Comparison of ENCODE assay signal across 22 cellular contexts in genomic region chr2:71767663-71768062, GRCh38.
A peak's percentile ranks its signal among the peaks of the same experiment; 100 is the strongest.
DNase-seq lines count a peak whose midpoint lies in the region; ATAC-seq, FAIRE-seq and TF ChIP-seq lines count a peak whose summit lies in the region.
"Had no signal": no experiment of that assay in that cellular context is flagged by ENCODE, and none has a peak within 500 bp of the region (broad histone marks: within the 10 kb centered on the region; RNA-seq: fewer than 3 reads in every experiment).

No MANE protein-coding gene starts in this region.

- no peak overlapping the region for H3K27ac Mint-ChIP-seq in activated CD4-positive, alpha-beta T cell treated with anti-CD3 and anti-CD28 coated beads, Interleukin-2, amount 10 ng/mL, durations not matched to agents 24 days and 14 days
- no peak overlapping the region for H3K27ac Mint-ChIP-seq in WTC11
- H3K27ac Mint-ChIP-seq: B cell; CD4-positive, alpha-beta T cell; CD8-positive, alpha-beta T cell had no signal

- no peaks in the 10 kb centered on the region for H3K23me2 ChIP-seq in H1 (ENCODE audit: low read depth, low read length)

- no peak for ATAC-seq in WTC11
- ATAC-seq: A549; CD8-positive, alpha-beta T cell had no signal

- TF ChIP-seq EP300 in H1 (IDR thresholded peaks at IDR 0.05; ENCODE audit: borderline replicate concordance in 1 of 2, low read depth in 2 of 2, low read length in 2 of 2), result no peak

- no peaks in the 10 kb centered on the region for H3K9me3 Mint-ChIP-seq in activated CD4-positive, alpha-beta T cell treated with anti-CD3 and anti-CD28 coated beads, Interleukin-2, amount 10 ng/mL, durations not matched to agents 24 days and 14 days
- H3K9me3 Mint-ChIP-seq in WTC11, result peaks cover 21% of the 10 kb centered on the region
- H3K9me3 Mint-ChIP-seq: CD4-positive, alpha-beta T cell had no signal

- no peak overlapping the region for H3K4ac ChIP-seq in H1 (replicated peaks; ENCODE audit: insufficient read length, low read depth, low read length)

- H3K9ac ChIP-seq in H1 (replicated peaks in 1 of 4; ENCODE audit: extremely low read depth in 1 of 4, low read depth in 3 of 4, low read length in 3 of 4), result no peak overlapping the region
- H3K9ac ChIP-seq: BLaER1 treated with 17β-estradiol and CSF1 and Interleukin-3, amounts not matched to agents 10 nM and 100 nM had no signal

- no peak overlapping the region for H3K18ac ChIP-seq in H1 (ENCODE audit: extremely low read depth, low read length)

- H3K36me3 ChIP-seq in H1 (ENCODE audit: control insufficient read depth in 2 of 4, insufficient read depth in 4 of 4, low read length in 3 of 4), result no peaks in the 10 kb centered on the region
- H3K36me3 ChIP-seq: BLaER1 treated with 17β-estradiol and CSF1 and Interleukin-3, amounts not matched to agents 10 nM and 100 nM had no signal

- H3K4me3 Mint-ChIP-seq in activated CD4-positive, alpha-beta T cell treated with anti-CD3 and anti-CD28 coated beads, Interleukin-2, amount 10 ng/mL, durations not matched to agents 24 days and 14 days, result no peak overlapping the region
- H3K4me3 Mint-ChIP-seq in WTC11, result no peak overlapping the region
- H3K4me3 Mint-ChIP-seq: B cell; CD4-positive, alpha-beta T cell; CD8-positive, alpha-beta T cell had no signal

- H3K27me3 ChIP-seq in H1 (replicated peaks in 1 of 4; ENCODE audit: control insufficient read depth in 3 of 4, extremely low read depth in 1 of 4, insufficient read depth in 3 of 4, low read length in 3 of 4), result no peaks in the 10 kb centered on the region
- H3K27me3 ChIP-seq: BLaER1 treated with 17β-estradiol and CSF1 and Interleukin-3, amounts not matched to agents 10 nM and 100 nM had no signal

- no peaks in the 10 kb centered on the region for H3K27me3 Mint-ChIP-seq in activated CD4-positive, alpha-beta T cell treated with anti-CD3 and anti-CD28 coated beads, Interleukin-2, amount 10 ng/mL, durations not matched to agents 24 days and 14 days
- peaks cover 4% of the 10 kb centered on the region; the same call in 1 of the 2 replicates for H3K27me3 Mint-ChIP-seq in WTC11 (ENCODE audit: low read depth)

- H3K56ac ChIP-seq in H1 (replicated peaks; ENCODE audit: insufficient read length, low read depth, low read length), result no peak overlapping the region

- no peak overlapping the region for H3K27ac ChIP-seq in H1 (ENCODE audit: low read depth, low read length)
- H3K27ac ChIP-seq: 22Rv1; A549; BLaER1 treated with 17β-estradiol and CSF1 and Interleukin-3, amounts not matched to agents 10 nM and 100 nM; C4-2B had no signal

- no peaks in the 10 kb centered on the region for H3K79me1 ChIP-seq in H1 (ENCODE audit: low read depth, low read length)

- no peak overlapping the region for H4K8ac ChIP-seq in H1 (ENCODE audit: extremely low read depth, insufficient read depth, low read length)

- no peak overlapping the region for H2BK15ac ChIP-seq in H1 (ENCODE audit: low read length)

- no peak overlapping the region for H2AK5ac ChIP-seq in H1 (ENCODE audit: low read depth, low read length)

- no peak overlapping the region for H3K23ac ChIP-seq in H1 (ENCODE audit: insufficient read length)

- CTCF ChIA-PET in WTC11 (lab: Charles Lee) (no interaction called here), H1 (lab: Charles Lee; ENCODE audit: partially characterized antibody) (no interaction called here)

- no peaks in the 10 kb centered on the region for H3K4me1 Mint-ChIP-seq in activated CD4-positive, alpha-beta T cell treated with anti-CD3 and anti-CD28 coated beads, Interleukin-2, amount 10 ng/mL, durations not matched to agents 24 days and 14 days
- H3K4me1 Mint-ChIP-seq in WTC11, result no peaks in the 10 kb centered on the region
- H3K4me1 Mint-ChIP-seq: B cell had no signal

- no peaks in the 10 kb centered on the region for H4K20me1 ChIP-seq in H1 (replicated peaks in 1 of 2; ENCODE audit: control insufficient read depth in 1 of 2, insufficient read depth in 2 of 2, low read length in 2 of 2)
- H4K20me1 ChIP-seq: BLaER1 treated with 17β-estradiol and CSF1 and Interleukin-3, amounts not matched to agents 10 nM and 100 nM had no signal

- POLR2A ChIA-PET in WTC11 (lab: Charles Lee) (no interaction called here), H1 (lab: Charles Lee; ENCODE audit: partially characterized antibody) (no interaction called here)

- no peak overlapping the region for H3K4me3 ChIP-seq in H1 (ENCODE audit: extremely low read depth in 1 of 4, insufficient read depth in 2 of 4, low read depth in 3 of 4, low read length in 4 of 4)
- H3K4me3 ChIP-seq: A549; BLaER1 treated with 17β-estradiol and CSF1 and Interleukin-3, amounts not matched to agents 10 nM and 100 nM had no signal

- peak; percentile 22 for DNase-seq in activated CD4-positive, alpha-beta T cell treated with anti-CD3 and anti-CD28 coated beads, Interleukin-2, amount 10 ng/mL, durations not matched to agents 24 days and 14 days
- no peak for DNase-seq in activated CD4-positive, alpha-beta T cell treated with anti-CD3 and anti-CD28 coated beads for 1 hour
- DNase-seq in WTC11 (ENCODE audit: low spot score), result no peak
- DNase-seq in H1 (ENCODE audit: low read depth in 1 of 2, low spot score in 2 of 2), result no peak
- no peak for DNase-seq in mucosa of gallbladder (ENCODE audit: low spot score)
- DNase-seq in NOMO-1 treated with DMSO at 0.1 percent for 48 hours (lab: John Stamatoyannopoulos, UW; ENCODE audit: unreplicated experiment), result no peak
- DNase-seq: AML-193; Caco-2; Calu3; CD4-positive, alpha-beta T cell; CD8-positive, alpha-beta T cell; DMS79 treated with DMSO at 0.1 percent for 48 hours; GF-D8 had no signal

- WGBS in H1 (ENCODE audit: extremely low coverage in 1 of 2, insufficient coverage in 1 of 2, insufficient read length in 1 of 2, insufficient replicate concordance in 2 of 2, low coverage in 1 of 2, low lambda C conversion rate in 2 of 2, missing lambda C conversion rate in 1 of 2), 2 experiments, result 86% methylated on average over 1 of the region's 1 CpG; no CpG with 5 or more reads in 1 of the 2 experiments

- H3K4me1 ChIP-seq in H1 (replicated peaks in 1 of 4; ENCODE audit: control insufficient read depth in 3 of 4, insufficient read depth in 4 of 4, low read length in 3 of 4), result no peaks in the 10 kb centered on the region
- H3K4me1 ChIP-seq: A549; BLaER1 treated with 17β-estradiol and CSF1 and Interleukin-3, amounts not matched to agents 10 nM and 100 nM; Caco-2 had no signal

- no peak overlapping the region for H4K91ac ChIP-seq in H1 (replicated peaks; ENCODE audit: insufficient read length, low read length)

- no peak overlapping the region for H4K5ac ChIP-seq in H1 (ENCODE audit: insufficient read length, low read depth, low read length)

- FAIRE-seq in H1 (lab: Jason Lieb, UNC), result no peak
- FAIRE-seq: A549, D721Med, G401.6, GM12891, GM19239 had no signal

- TF ChIP-seq POLR2A in H1 (IDR thresholded peaks at IDR 0.05; ENCODE audit: control extremely low read depth in 1 of 2, low read depth in 2 of 2, low read length in 2 of 2), result no peak

- H3K4me2 ChIP-seq in H1 (ENCODE audit: insufficient read depth in 1 of 2, low read depth in 2 of 2, low read length in 2 of 2), result no peak overlapping the region
- H3K4me2 ChIP-seq: A549; BLaER1 treated with 17β-estradiol and CSF1 and Interleukin-3, amounts not matched to agents 10 nM and 100 nM had no signal

- H2AFZ ChIP-seq in H1 (ENCODE audit: low read length), result no peak overlapping the region

- H2BK5ac ChIP-seq in H1 (ENCODE audit: low read depth, low read length), result no peak overlapping the region

- TF ChIP-seq CTCF in WTC11 (IDR thresholded peaks at IDR 0.05) (no peak), H1 (IDR thresholded peaks at IDR 0.05; ENCODE audit: control extremely low read depth in 1 of 3, insufficient read depth in 1 of 3, low read depth in 1 of 3, low read length in 3 of 3) (no peak)

- no peak overlapping the region for H2BK12ac ChIP-seq in H1 (ENCODE audit: low read depth, low read length)

- H3K14ac ChIP-seq in H1 (ENCODE audit: insufficient read length), result no peak overlapping the region

- H3K9me3 ChIP-seq in H1 (ENCODE audit: insufficient read depth in 2 of 2, low read depth in 1 of 2, low read length in 1 of 2), result peaks cover 2 to 7% of the 10 kb centered on the region in 2 experiments; a peak in 2 of 4 replicates

- no peaks in the 10 kb centered on the region for H3K79me2 ChIP-seq in H1 (ENCODE audit: control insufficient read depth in 1 of 2, insufficient read depth in 2 of 2, low read length in 2 of 2)

- no peak overlapping the region for H2BK120ac ChIP-seq in H1 (replicated peaks; ENCODE audit: low read depth, low read length)

- intact Hi-C loops in activated CD4-positive, alpha-beta T cell treated with anti-CD3 and anti-CD28 coated beads, Interleukin-2, amount 10 ng/mL, durations not matched to agents 24 days and 14 days (cut with micrococcal nuclease), result no loop called here

- no peak overlapping the region for H2BK20ac ChIP-seq in H1 (ENCODE audit: low read length)

- no peak for TF ChIP-seq RAD21 in H1 (IDR thresholded peaks at IDR 0.05 in 1 of 2, conservative IDR thresholded peaks at IDR 0.05 in 1 of 2; ENCODE audit: low read depth in 2 of 2, low read length in 2 of 2)

- no peaks in the 10 kb centered on the region for H3K36me3 Mint-ChIP-seq in activated CD4-positive, alpha-beta T cell treated with anti-CD3 and anti-CD28 coated beads, Interleukin-2, amount 10 ng/mL, durations not matched to agents 24 days and 14 days (ENCODE audit: low read depth)
- no peaks in the 10 kb centered on the region for H3K36me3 Mint-ChIP-seq in WTC11
- H3K36me3 Mint-ChIP-seq: CD8-positive, alpha-beta T cell had no signal

TF ChIP-seq in WTC11, 78 proteins besides CTCF, POLR2A, EP300 and RAD21 (continues in another document):
- TF ChIP-seq USF2 (CRISPR knock-in tag; IDR thresholded peaks at IDR 0.05), result peak; percentile 39; the same call in 1 of the 2 replicates

TF ChIP-seq in H1, 55 proteins besides CTCF, POLR2A, EP300 and RAD21:
- TF ChIP-seq HDAC6 (IDR thresholded peaks at IDR 0.05; ENCODE audit: low read depth, low read length) (no peak), E2F6 (IDR thresholded peaks at IDR 0.05) (peak; percentile 41; the same call in 1 of the 2 replicates)
